Comparison of ENCODE assay signal across 14 cellular contexts in genomic region chr2:10457846-10458563, GRCh38. TPM values are rescaled to one million over a fixed set of nuclear protein-coding genes. Genes with fewer than 3 reads are reported as not detected.
A peak's percentile ranks its signal among the peaks of the same experiment; 100 is the strongest.
DNase-seq lines count a peak whose midpoint lies in the region; FAIRE-seq and TF ChIP-seq lines count a peak whose summit lies in the region.
"Had no signal": no experiment of that assay in that cellular context is flagged by ENCODE, and none has a peak within 500 bp of the region (broad histone marks: within the 10 kb centered on the region; RNA-seq: fewer than 3 reads in every experiment).

No MANE protein-coding gene starts in this region.

- no peaks in the 10 kb centered on the region for H3K9me3 Mint-ChIP-seq in MCF 10A (ENCODE audit: unreplicated experiment)
- no peaks in the 10 kb centered on the region for H3K9me3 Mint-ChIP-seq in activated T-helper 2 cell treated with anti-CD3 and anti-CD28 coated beads, Interferon-gamma antibody, Interleukin-2, Interleukin-4, amounts not matched to agents 10 μg/mL and 5 μg/mL and 100 μg/mL, durations not matched to agents 14 hours and 24 hours and 36 hours
- H3K9me3 Mint-ChIP-seq: activated T-helper 1 cell treated with anti-CD3 and anti-CD28 coated beads, Interleukin-12 subunit alpha, Interleukin-12 subunit beta, Interleukin-2, Interleukin-4 antibody, amounts not matched to agents 30 ng/mL and 10 ng/mL and 1 ng/mL, durations not matched to agents 14 hours and 24 hours and 36 hours had no signal

- peak overlapping the region; percentile 59 for H3K4me2 ChIP-seq in keratinocyte (ENCODE audit: control insufficient read depth, extremely low read depth, insufficient read depth, low read depth, low read length)

- BruUV-seq in MCF 10A (replicated peaks; lab: Mats Ljungman, UMichigan) = no TSS peak

- FAIRE-seq in keratinocyte (lab: Jason Lieb, UNC) = peak; percentile 75
- FAIRE-seq: RCC 7860 had no signal

- peak overlapping the region; percentile 22 for H3K4me3 Mint-ChIP-seq in MCF 10A (ENCODE audit: unreplicated experiment)
- H3K4me3 Mint-ChIP-seq in activated T-helper 2 cell treated with anti-CD3 and anti-CD28 coated beads, Interferon-gamma antibody, Interleukin-2, Interleukin-4, amounts not matched to agents 10 μg/mL and 5 μg/mL and 100 μg/mL, durations not matched to agents 14 hours and 24 hours and 36 hours (ENCODE audit: low read depth) = no peak overlapping the region
- H3K4me3 Mint-ChIP-seq: activated T-helper 1 cell treated with anti-CD3 and anti-CD28 coated beads, Interleukin-12 subunit alpha, Interleukin-12 subunit beta, Interleukin-2, Interleukin-4 antibody, amounts not matched to agents 30 ng/mL and 10 ng/mL and 1 ng/mL, durations not matched to agents 14 hours and 24 hours and 36 hours had no signal

- H3K9ac ChIP-seq in keratinocyte (ENCODE audit: control insufficient read depth, extremely low read depth, insufficient read depth, low read length) = peak overlapping the region; percentile 61

- H3K9me3 ChIP-seq in breast epithelium (no peaks in the 10 kb centered on the region), keratinocyte (ENCODE audit: control insufficient read depth, low read depth, low read length) (no peaks in the 10 kb centered on the region), tibial artery (no peaks in the 10 kb centered on the region)
- H3K9me3 ChIP-seq: tibial nerve had no signal

- H3K27me3 ChIP-seq in breast epithelium (peaks cover 0 to 8% of the 10 kb centered on the region in 2 donors), keratinocyte (ENCODE audit: control insufficient read depth, extremely low read depth, insufficient read depth, low read length) (no peaks in the 10 kb centered on the region), tibial artery (no peaks in the 10 kb centered on the region)
- H3K27me3 ChIP-seq: tibial nerve had no signal

- intact Hi-C loops in MCF 10A (cut with micrococcal nuclease) = no loop called here
- intact Hi-C loops in breast epithelium (cut with DNase I; ENCODE audit: low total_unique reads) = no loop called here
- intact Hi-C loops in tibial artery (cut with DNase I; ENCODE audit: low total_unique reads) = no loop called here
- intact Hi-C loops in activated T-helper 2 cell treated with anti-CD3 and anti-CD28 coated beads, Interferon-gamma antibody, Interleukin-2, Interleukin-4, amounts not matched to agents 10 μg/mL and 5 μg/mL and 100 μg/mL, durations not matched to agents 14 hours and 24 hours and 36 hours (cut with micrococcal nuclease) = no loop called here

- no peaks in the 10 kb centered on the region for H3K36me3 Mint-ChIP-seq in MCF 10A (ENCODE audit: insufficient read depth, unreplicated experiment)
- no peaks in the 10 kb centered on the region for H3K36me3 Mint-ChIP-seq in activated T-helper 2 cell treated with anti-CD3 and anti-CD28 coated beads, Interferon-gamma antibody, Interleukin-2, Interleukin-4, amounts not matched to agents 10 μg/mL and 5 μg/mL and 100 μg/mL, durations not matched to agents 14 hours and 24 hours and 36 hours (ENCODE audit: low read depth)

- H3K27me3 Mint-ChIP-seq in MCF 10A (ENCODE audit: insufficient read depth, unreplicated experiment) = no peaks in the 10 kb centered on the region
- H3K27me3 Mint-ChIP-seq in activated T-helper 2 cell treated with anti-CD3 and anti-CD28 coated beads, Interferon-gamma antibody, Interleukin-2, Interleukin-4, amounts not matched to agents 10 μg/mL and 5 μg/mL and 100 μg/mL, durations not matched to agents 14 hours and 24 hours and 36 hours (ENCODE audit: low read depth) = peaks cover 18% of the 10 kb centered on the region

- H3K36me3 ChIP-seq in breast epithelium (no peaks in the 10 kb centered on the region), keratinocyte (ENCODE audit: control insufficient read depth in 2 of 2, extremely low read depth in 1 of 2, insufficient read depth in 2 of 2, low read length in 2 of 2) (no peaks in the 10 kb centered on the region), tibial artery (no peaks in the 10 kb centered on the region)

- DNase-seq in MCF 10A (ENCODE audit: unreplicated experiment) = peak; percentile 71
- DNase-seq in breast epithelium (ENCODE audit: low spot score in 2 of 2) = no peak
- DNase-seq in astrocyte of the spinal cord (ENCODE audit: low read depth, low spot score) = peak; percentile 55
- no peak for DNase-seq in keratinocyte (ENCODE audit: low read depth, low spot score)
- DNase-seq in tibial artery = no peak
- DNase-seq in activated T-helper 2 cell treated with anti-CD3 and anti-CD28 coated beads, Interferon-gamma antibody, Interleukin-2, Interleukin-4, amounts not matched to agents 10 μg/mL and 5 μg/mL and 100 μg/mL, durations not matched to agents 14 hours and 24 hours and 36 hours (ENCODE audit: low spot score) = no peak
- no peak for DNase-seq in glomerular visceral epithelial cell (ENCODE audit: extremely low spot score)
- DNase-seq in NCI-H2029 treated with DMSO at 0.1 percent for 48 hours (lab: John Stamatoyannopoulos, UW) = no peak
- DNase-seq: DMS153, hypothalamus, NCI-H510A had no signal

- CTCF ChIA-PET in MCF 10A (lab: Yijun Ruan, JAX) = interaction anchor here (1.2 kb wide), 1 partner anchor 214 kb away, joined by 3 read pairs; no protein-coding TSS in a partner anchor

- POLR2A ChIA-PET in MCF 10A (lab: Yijun Ruan, JAX) = interaction anchor here (0.5 to 1.6 kb wide), 4 partner anchors 11 to 783 kb away, joined by 3 to 7 read pairs (median 5); no protein-coding TSS in a partner anchor

- H3K79me2 ChIP-seq in keratinocyte (ENCODE audit: control insufficient read depth, insufficient read depth, low read length) = no peaks in the 10 kb centered on the region

- in situ Hi-C loops in astrocyte of the spinal cord (cut with HindIII; ENCODE audit: low sequenced_read_pairs) = no loop called here

- H3K9me1 ChIP-seq in keratinocyte (ENCODE audit: control insufficient read depth, extremely low read depth, insufficient read depth, low read length) = no peaks in the 10 kb centered on the region

- H3K4me1 ChIP-seq in breast epithelium = no peaks in the 10 kb centered on the region
- H3K4me1 ChIP-seq in keratinocyte (ENCODE audit: control insufficient read depth, extremely low read depth, insufficient read depth, low read length) = peaks cover 37% of the 10 kb centered on the region
- peaks cover 0 to 34% (median 21%) of the 10 kb centered on the region in 4 donors for H3K4me1 ChIP-seq in tibial artery

- TF ChIP-seq POLR2A in breast epithelium (IDR thresholded peaks at IDR 0.05) = no peak

- no peak overlapping the region for H3K27ac ChIP-seq in breast epithelium
- H3K27ac ChIP-seq in keratinocyte (ENCODE audit: control insufficient read depth, insufficient read depth, low read length) = peak overlapping the region; percentile 71
- H3K27ac ChIP-seq in tibial artery = peak overlapping the region; percentile 41 to 56
- H3K27ac ChIP-seq: tibial nerve had no signal

- H2AFZ ChIP-seq in keratinocyte (ENCODE audit: control insufficient read depth, low read length) = peak overlapping the region; percentile 35

- no peak for TF ChIP-seq CTCF in MCF 10A (IDR thresholded peaks at IDR 0.05; ENCODE audit: unreplicated experiment)
- TF ChIP-seq CTCF in breast epithelium (IDR thresholded peaks at IDR 0.05) = no peak
- no peak for TF ChIP-seq CTCF in astrocyte of the spinal cord (IDR thresholded peaks at IDR 0.05; ENCODE audit: low read depth, low read length)
- no peak for TF ChIP-seq CTCF in keratinocyte (optimal IDR thresholded peaks at IDR 0.05 in 1 of 3, IDR thresholded peaks at IDR 0.05 in 1 of 3, conservative IDR thresholded peaks at IDR 0.05 in 1 of 3; ENCODE audit: extremely low read depth in 1 of 3, insufficient read depth in 2 of 3, low read length in 3 of 3)
- TF ChIP-seq CTCF in tibial artery (IDR thresholded peaks at IDR 0.05) = no peak

- H3K4me3 ChIP-seq in breast epithelium = no peak overlapping the region
- H3K4me3 ChIP-seq in astrocyte of the spinal cord (ENCODE audit: low read depth, low read length) = no peak overlapping the region
- H3K4me3 ChIP-seq in keratinocyte (ENCODE audit: control insufficient read depth in 2 of 3, extremely low read depth in 1 of 3, insufficient read depth in 2 of 3, low read depth in 1 of 3, low read length in 3 of 3) = no peak overlapping the region
- no peak overlapping the region for H3K4me3 ChIP-seq in tibial artery
- H3K4me3 ChIP-seq: tibial nerve had no signal

- no peaks in the 10 kb centered on the region for H4K20me1 ChIP-seq in keratinocyte (ENCODE audit: control insufficient read depth, extremely low read depth, insufficient read depth, low read length)

- peak overlapping the region; percentile 41 for H3K27ac Mint-ChIP-seq in MCF 10A (ENCODE audit: low read depth, unreplicated experiment)
- no peak overlapping the region for H3K27ac Mint-ChIP-seq in activated T-helper 2 cell treated with anti-CD3 and anti-CD28 coated beads, Interferon-gamma antibody, Interleukin-2, Interleukin-4, amounts not matched to agents 10 μg/mL and 5 μg/mL and 100 μg/mL, durations not matched to agents 14 hours and 24 hours and 36 hours
- H3K27ac Mint-ChIP-seq: activated T-helper 1 cell treated with anti-CD3 and anti-CD28 coated beads, Interleukin-12 subunit alpha, Interleukin-12 subunit beta, Interleukin-2, Interleukin-4 antibody, amounts not matched to agents 30 ng/mL and 10 ng/mL and 1 ng/mL, durations not matched to agents 14 hours and 24 hours and 36 hours had no signal

- H3K4me1 Mint-ChIP-seq in MCF 10A (ENCODE audit: insufficient read depth, unreplicated experiment) = peaks cover 35% of the 10 kb centered on the region
- peaks cover 3% of the 10 kb centered on the region for H3K4me1 Mint-ChIP-seq in activated T-helper 2 cell treated with anti-CD3 and anti-CD28 coated beads, Interferon-gamma antibody, Interleukin-2, Interleukin-4, amounts not matched to agents 10 μg/mL and 5 μg/mL and 100 μg/mL, durations not matched to agents 14 hours and 24 hours and 36 hours (ENCODE audit: low read depth)

- dilution Hi-C loops in keratinocyte (cut with MboI; ENCODE audit: extremely low pct_ligation_motif_present, low sequenced_read_pairs) = no loop called here

RNA-seq across cellular contexts. Expression of gene ODC1, which starts 9.9 kb away (rescaled TPM):
- total RNA-seq in MCF 10A (2022) = 321 and 341 TPM in 2 replicates
- total RNA-seq in breast epithelium = 10 to 100 TPM; 39.8 to 68.8 (median 60.3) TPM
- 501 to 637 TPM (median 613 TPM) in 3 replicates for polyA plus RNA-seq in keratinocyte
- 17.0 TPM for polyA plus RNA-seq in keratinocyte (2011; ENCODE audit: low read depth)
- 683 and 864 TPM in 2 replicates for polyA plus RNA-seq in keratinocyte (2011; cell fraction: cytosol; rRNA removed)
- polyA plus RNA-seq in keratinocyte (2011; cell fraction: nucleus; rRNA removed) = 272 and 323 TPM in 2 replicates
- 36.4 and 382 TPM in 2 replicates for polyA plus RNA-seq in keratinocyte (2012; ENCODE audit: low replicate concordance)
- polyA minus RNA-seq in keratinocyte = 222 to 540 TPM (median 484 TPM) in 3 replicates
- 366 TPM for polyA minus RNA-seq in keratinocyte (2011; cell fraction: cytosol; rRNA and poly(A)+ RNA removed)
- polyA minus RNA-seq in keratinocyte (2011; cell fraction: nucleus; rRNA and poly(A)+ RNA removed) = 86.1 and 158 TPM in 2 replicates
- total RNA-seq in activated T-helper 2 cell treated with anti-CD3 and anti-CD28 coated beads, Interferon-gamma antibody, Interleukin-2, Interleukin-4, amounts not matched to agents 10 μg/mL and 5 μg/mL and 100 μg/mL, durations not matched to agents 14 hours and 24 hours and 36 hours = 161 and 164 TPM in 2 replicates

Comparison
In these comparisons a context has a peak if more than half of its experiments do, and no peak if none do; other contexts are left out.
1. DNase-seq: peak in MCF 10A (single experiment) and astrocyte of the spinal cord (single experiment); none in breast epithelium (0 of 2), keratinocyte (single experiment), tibial artery (0 of 2), activated T-helper 2 cell treated with anti-CD3 and anti-CD28 coated beads, Interferon-gamma antibody, Interleukin-2, Interleukin-4, amounts not matched to agents 10 μg/mL and 5 μg/mL and 100 μg/mL, durations not matched to agents 14 hours and 24 hours and 36 hours (single experiment), glomerular visceral epithelial cell (single experiment) and NCI-H2029 treated with DMSO at 0.1 percent for 48 hours (single experiment).
2. H3K27ac ChIP-seq: peak in keratinocyte (single experiment) and tibial artery (2 of 2); none in breast epithelium (0 of 2).